8 cellular contexts compared by ENCODE assay signal in the genomic region with DNA sequence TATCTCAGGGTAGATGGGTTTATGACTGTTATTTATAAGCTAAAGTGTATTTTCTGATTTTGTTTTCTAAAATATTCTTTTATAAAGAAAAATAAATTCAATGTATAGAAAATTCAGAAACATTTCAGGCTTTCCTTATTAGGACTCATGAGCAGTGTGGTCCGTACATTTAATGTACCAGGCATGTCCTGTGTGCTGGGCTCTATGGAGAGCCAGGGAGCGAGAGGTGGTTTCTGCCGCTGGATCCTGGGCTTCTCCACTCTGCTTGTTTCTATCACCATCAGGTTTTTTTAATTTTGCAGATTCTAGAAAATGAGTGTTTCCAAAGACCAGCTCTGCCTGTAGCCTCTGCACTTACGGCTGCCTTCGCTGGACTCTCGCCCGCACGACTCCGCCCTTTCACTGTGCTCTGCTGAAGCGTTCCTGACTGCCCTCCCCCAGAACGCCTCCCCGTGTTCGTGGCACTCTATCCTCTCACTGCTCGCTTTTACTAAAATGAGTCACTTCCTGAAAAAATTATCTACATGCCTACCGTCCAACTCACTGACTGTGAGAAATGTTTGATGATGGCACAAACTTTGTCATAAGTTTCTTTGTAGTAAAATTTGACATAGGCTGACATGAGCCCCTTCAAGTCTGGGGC.
A peak's percentile ranks its signal among the peaks of the same experiment; 100 is the strongest.
DNase-seq lines count a peak whose midpoint lies in the region; ATAC-seq and TF ChIP-seq lines count a peak whose summit lies in the region.

No MANE protein-coding gene starts in this region.

- H2AFZ ChIP-seq in Loucy (ENCODE audit: low read length), result peak overlapping the region; percentile 59; the same call in 1 of the 2 replicates

- no peaks in the 10 kb centered on the region for H3K27me3 ChIP-seq in Loucy (ENCODE audit: insufficient read depth, low read length, poor library complexity, severe bottlenecking)

- H3F3A ChIP-seq in Loucy (ENCODE audit: low read depth), result no peaks in the 10 kb centered on the region

- H4K20me1 ChIP-seq in Loucy (ENCODE audit: insufficient read depth, low read length, poor library complexity, severe bottlenecking), result no peaks in the 10 kb centered on the region

- peak; percentile 98 for ATAC-seq in GM21825 (IDR thresholded peaks at IDR 0.05; ENCODE audit: unreplicated experiment)

- H3K79me2 ChIP-seq in Loucy (ENCODE audit: insufficient read depth, low read length), result no peaks in the 10 kb centered on the region

- H3K36me3 ChIP-seq in Loucy (ENCODE audit: insufficient read depth, low read length), result no peaks in the 10 kb centered on the region

- H3K9me2 ChIP-seq in Loucy (replicated peaks; ENCODE audit: low read depth, low read length), result no peaks in the 10 kb centered on the region

- H3K4me3 ChIP-seq in Loucy (ENCODE audit: low read length, poor library complexity, severe bottlenecking), result peak overlapping the region; percentile 63

- DNase-seq in EL, result peak; percentile 97
- peak; percentile 29 for DNase-seq in activated T-cell treated with anti-CD3 and anti-CD28 coated beads for 48 hours (ENCODE audit: low read depth)
- DNase-seq in foreskin melanocyte, result peak; percentile 57
- peak; percentile 93 for DNase-seq in renal cortical epithelial cell (ENCODE audit: low read depth)
- no peak for DNase-seq in COR-L47 (lab: John Stamatoyannopoulos, UW)
- no peak for DNase-seq in RPMI8226

- peak overlapping the region; percentile 29 for H3K9ac ChIP-seq in Loucy (ENCODE audit: low read depth, low read length, poor library complexity, severe bottlenecking)

- H3K9me3 ChIP-seq in Loucy (ENCODE audit: insufficient read depth, low read depth, low read length), result no peaks in the 10 kb centered on the region

- TF ChIP-seq CTCF in Loucy (conservative IDR thresholded peaks at IDR 0.05; ENCODE audit: low read length), result no peak

- peak overlapping the region; percentile 61 for H3K4me2 ChIP-seq in Loucy (ENCODE audit: low read depth, low read length, poor library complexity, severe bottlenecking)

- peaks cover 31% of the 10 kb centered on the region for H3K4me1 ChIP-seq in Loucy (ENCODE audit: insufficient read depth, low read length, poor library complexity, severe bottlenecking)

Comparison
In these comparisons a context has a peak if more than half of its experiments do, and no peak if none do; other contexts are left out.
1. DNase-seq: peak in EL (single experiment), activated T-cell treated with anti-CD3 and anti-CD28 coated beads for 48 hours (single experiment), foreskin melanocyte (single experiment) and renal cortical epithelial cell (single experiment); none in COR-L47 (single experiment) and RPMI8226 (single experiment).